ENCODE assay signal across 13 cellular contexts in the genomic region with DNA sequence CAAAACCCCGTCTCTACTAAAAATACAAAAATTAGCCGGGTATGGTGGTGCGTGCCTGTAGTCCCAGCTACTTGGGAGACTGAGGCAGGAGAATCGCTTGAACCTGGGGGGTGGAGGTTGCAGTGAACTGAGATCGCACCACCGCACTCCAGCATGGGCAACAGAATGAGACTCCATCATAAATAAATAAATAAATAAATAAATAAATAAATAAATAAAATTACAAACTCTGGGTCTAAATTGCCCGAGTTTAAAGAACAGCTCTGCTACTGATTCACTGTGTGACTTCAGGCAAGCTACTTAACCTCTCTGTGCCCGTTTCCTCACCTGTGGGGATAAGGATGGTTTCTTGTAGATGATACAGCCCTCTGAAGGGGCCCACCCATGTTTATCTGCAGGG. TPM values are rescaled to one million over a fixed set of nuclear protein-coding genes. Genes with fewer than 3 reads are reported as not detected.
"Had no signal": no experiment of that assay in that cellular context is flagged by ENCODE, and none has a peak within 500 bp of the region (broad histone marks: within the 10 kb centered on the region; RNA-seq: fewer than 3 reads in every experiment).

No MANE protein-coding gene starts in this region.

RNA-seq across cellular contexts. Expression of a gene that starts 16.8 kb away (rescaled TPM):
- total RNA-seq: cerebellum had no signal

RNA-seq across cellular contexts. Expression of a gene that starts 31.1 kb away (rescaled TPM):
- total RNA-seq: activated CD4-positive, alpha-beta T cell treated with anti-CD3 and anti-CD28 coated beads, Interleukin-2, amount 10 ng/mL, durations not matched to agents 24 days and 14 days; activated CD8-positive, alpha-beta memory T cell treated with anti-CD3 and anti-CD28 coated beads for 36 hours; activated naive CD4-positive, alpha-beta T cell treated with anti-CD3 and anti-CD28 coated beads for 36 hours; activated naive CD4-positive, alpha-beta T cell treated with anti-CD3 and anti-CD28 coated beads, Interleukin-2, amount 50 U/mL, for 72 hours; activated naive CD8-positive, alpha-beta T cell treated with anti-CD3 and anti-CD28 coated beads for 36 hours; activated T-cell treated with anti-CD3 and anti-CD28 coated beads, Interleukin-2, amount 50 U/mL, for 4 hours; activated T-helper 1 cell treated with anti-CD3 and anti-CD28 coated beads, Interleukin-12 subunit alpha, Interleukin-12 subunit beta, Interleukin-2, Interleukin-4 antibody, amounts not matched to agents 30 ng/mL and 10 ng/mL and 1 ng/mL, durations not matched to agents 14 hours and 24 hours and 36 hours; adrenal gland; aorta; body of pancreas; breast epithelium; cardiac septum; cerebellum had no signal
- polyA plus RNA-seq: adrenal gland, aorta had no signal
